17 cellular contexts compared by ENCODE assay signal in the genomic region with DNA sequence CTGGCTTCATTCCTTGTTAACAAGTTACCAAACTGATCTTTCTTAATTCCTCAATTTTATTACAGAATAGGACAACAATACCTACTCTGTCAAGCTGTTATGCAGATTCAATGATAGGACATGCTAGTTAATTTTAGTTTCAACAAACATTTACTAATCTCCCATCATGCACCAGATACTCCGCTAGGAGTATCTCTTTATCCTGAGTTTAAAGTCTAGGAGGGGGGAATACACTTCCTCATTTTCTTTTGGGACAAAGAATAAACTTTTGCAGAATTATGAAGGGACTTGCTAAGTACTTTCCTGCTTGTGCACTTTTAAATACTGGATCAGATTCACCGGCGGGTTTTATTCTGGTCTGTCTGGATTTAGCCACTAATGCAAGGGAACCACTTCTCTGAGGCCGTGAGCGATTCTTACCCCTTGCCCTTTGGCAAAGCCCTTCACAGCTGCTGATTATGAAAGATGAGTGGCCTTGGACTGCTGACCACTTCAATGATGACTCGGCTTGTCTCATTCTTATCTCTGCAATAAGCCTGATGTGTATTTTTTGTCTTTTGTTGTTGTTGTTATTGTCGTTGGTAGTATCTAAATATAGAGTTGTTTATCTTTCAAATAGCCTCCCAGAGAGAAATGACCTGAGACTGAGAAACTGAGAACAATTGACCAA.
"Had no signal": no experiment of that assay in that cellular context is flagged by ENCODE, and none has a peak within 500 bp of the region (broad histone marks: within the 10 kb centered on the region; RNA-seq: fewer than 3 reads in every experiment).

No MANE protein-coding gene starts in this region.

- H3K4me1 ChIP-seq: breast epithelium, esophagus squamous epithelium, upper lobe of left lung had no signal

- DNase-seq: activated CD4-positive, alpha-beta T cell treated with anti-CD3 and anti-CD28 coated beads, Interleukin-2, amount 10 ng/mL, durations not matched to agents 7 days and 5 days; activated CD8-positive, alpha-beta memory T cell treated with anti-CD3 and anti-CD28 coated beads for 24 hours; activated gamma-delta T cell treated with Interleukin-2 at 50 U/mL for 16 hours; anterior cingulate cortex; cerebellar nuclear complex; effector CD8-positive, alpha-beta T cell; esophagus squamous epithelium; heart left ventricle; mucosa of descending colon; natural killer cell; T-helper 2 cell; upper lobe of left lung had no signal

- H3K4me1 Mint-ChIP-seq: memory B cell, natural killer cell had no signal

- H3K27me3 ChIP-seq: breast epithelium, esophagus squamous epithelium, heart left ventricle, upper lobe of left lung had no signal

- H3K4me3 ChIP-seq: breast epithelium, esophagus squamous epithelium, heart left ventricle, mucosa of descending colon, upper lobe of left lung had no signal

- H3K27ac Mint-ChIP-seq: activated CD4-positive, alpha-beta T cell treated with anti-CD3 and anti-CD28 coated beads, Interleukin-2, amount 10 ng/mL, durations not matched to agents 7 days and 5 days; activated naive CD8-positive, alpha-beta T cell; memory B cell; natural killer cell; stimulated activated naive CD8-positive, alpha-beta T cell treated with anti-CD3 and anti-CD28 coated beads, Interleukin-15, Interleukin-2, amounts not matched to agents 100 ng/mL and 50 ng/mL, for 24 hours had no signal

- H3K9me3 ChIP-seq: breast epithelium, esophagus squamous epithelium, heart left ventricle, mucosa of descending colon, neutrophil, upper lobe of left lung had no signal

- H3K9me3 Mint-ChIP-seq: activated CD4-positive, alpha-beta T cell treated with anti-CD3 and anti-CD28 coated beads, Interleukin-2, amount 10 ng/mL, durations not matched to agents 7 days and 5 days; memory B cell; natural killer cell; stimulated activated naive CD8-positive, alpha-beta T cell treated with anti-CD3 and anti-CD28 coated beads, Interleukin-15, Interleukin-2, amounts not matched to agents 100 ng/mL and 50 ng/mL, for 24 hours had no signal

- H3K27ac ChIP-seq: breast epithelium, esophagus squamous epithelium, heart left ventricle, neutrophil, upper lobe of left lung had no signal

- H3K36me3 Mint-ChIP-seq: activated naive CD8-positive, alpha-beta T cell; memory B cell; natural killer cell had no signal

- ATAC-seq: heart left ventricle, mucosa of descending colon, natural killer cell had no signal

- H3K4me3 Mint-ChIP-seq: activated CD4-positive, alpha-beta T cell treated with anti-CD3 and anti-CD28 coated beads, Interleukin-2, amount 10 ng/mL, durations not matched to agents 7 days and 5 days; activated naive CD8-positive, alpha-beta T cell; memory B cell; natural killer cell; stimulated activated naive CD8-positive, alpha-beta T cell treated with anti-CD3 and anti-CD28 coated beads, Interleukin-15, Interleukin-2, amounts not matched to agents 100 ng/mL and 50 ng/mL, for 24 hours had no signal

- H3K36me3 ChIP-seq: breast epithelium, esophagus squamous epithelium, heart left ventricle, neutrophil, upper lobe of left lung had no signal
